ENCODE assay signal across 14 cellular contexts in genomic region chr4:81506731-81507130, GRCh38. TPM values are rescaled to one million over a fixed set of nuclear protein-coding genes. Genes with fewer than 3 reads are reported as not detected.
DNase-seq lines count a peak whose midpoint lies in the region; ATAC-seq and TF ChIP-seq lines count a peak whose summit lies in the region.
"Had no signal": no experiment of that assay in that cellular context is flagged by ENCODE, and none has a peak within 500 bp of the region (broad histone marks: within the 10 kb centered on the region; RNA-seq: fewer than 3 reads in every experiment).

No MANE protein-coding gene starts in this region.

- no peak for TF ChIP-seq CTCF in spleen (IDR thresholded peaks at IDR 0.05 in 8 of 11, conservative IDR thresholded peaks at IDR 0.05 in 3 of 11)

- no peaks in the 10 kb centered on the region for H3K36me3 ChIP-seq in spleen
- H3K36me3 ChIP-seq: left ventricle myocardium inferior had no signal

- WGBS in spleen, 5 donors, result 35 to 84% (median 81%) methylated on average over 2 of the region's 2 CpGs

- H3K27me3 ChIP-seq in spleen (replicated peaks in 1 of 7), result no peaks in the 10 kb centered on the region

- peaks cover 12 to 92% (median 64%) of the 10 kb centered on the region in 6 donors for H3K4me1 ChIP-seq in spleen

- H3K27ac Mint-ChIP-seq in T-helper 1 cell treated with Interleukin-12 subunit alpha and Interleukin-12 subunit beta and Interleukin-4 antibody, amounts not matched to agents 30 μg/mL and 1 μg/mL, for 36 hours, result peak overlapping the region; percentile 64
- H3K27ac Mint-ChIP-seq: brain had no signal

- ATAC-seq in GM21717 (IDR thresholded peaks at IDR 0.05; ENCODE audit: unreplicated experiment) (peak; percentile 79), HG03442 (IDR thresholded peaks at IDR 0.05; ENCODE audit: unreplicated experiment) (peak; percentile 65)

- no peak overlapping the region for H3K4me3 ChIP-seq in spleen
- H3K4me3 ChIP-seq: left ventricle myocardium inferior, SK-N-MC had no signal

- no peak overlapping the region for H3K4me3 Mint-ChIP-seq in T-helper 1 cell treated with Interleukin-12 subunit alpha and Interleukin-12 subunit beta and Interleukin-4 antibody, amounts not matched to agents 30 μg/mL and 1 μg/mL, for 36 hours
- H3K4me3 Mint-ChIP-seq: brain had no signal

- no peaks in the 10 kb centered on the region for H3K9me3 ChIP-seq in spleen
- H3K9me3 ChIP-seq: left ventricle myocardium inferior had no signal

- H3K9me3 Mint-ChIP-seq in T-helper 1 cell treated with Interleukin-12 subunit alpha and Interleukin-12 subunit beta and Interleukin-4 antibody, amounts not matched to agents 30 μg/mL and 1 μg/mL, for 36 hours, result no peaks in the 10 kb centered on the region
- H3K9me3 Mint-ChIP-seq: brain had no signal

- H3K36me3 Mint-ChIP-seq in T-helper 1 cell treated with Interleukin-12 subunit alpha and Interleukin-12 subunit beta and Interleukin-4 antibody, amounts not matched to agents 30 μg/mL and 1 μg/mL, for 36 hours (ENCODE audit: low read depth), result no peaks in the 10 kb centered on the region
- H3K36me3 Mint-ChIP-seq: brain had no signal

- peaks cover 20% of the 10 kb centered on the region for H3K4me1 Mint-ChIP-seq in T-helper 1 cell treated with Interleukin-12 subunit alpha and Interleukin-12 subunit beta and Interleukin-4 antibody, amounts not matched to agents 30 μg/mL and 1 μg/mL, for 36 hours (ENCODE audit: low read depth)

- peaks cover 14% of the 10 kb centered on the region for H3K27me3 Mint-ChIP-seq in T-helper 1 cell treated with Interleukin-12 subunit alpha and Interleukin-12 subunit beta and Interleukin-4 antibody, amounts not matched to agents 30 μg/mL and 1 μg/mL, for 36 hours (ENCODE audit: low read depth)
- H3K27me3 Mint-ChIP-seq: brain had no signal

- no peak for DNase-seq in T-helper 1 cell
- DNase-seq in spleen, result no peak
- no peak for DNase-seq in hippocampal formation (lab: John Stamatoyannopoulos, UW)
- DNase-seq in caudate nucleus (lab: John Stamatoyannopoulos, UW), result no peak
- no peak for DNase-seq in activated CD4-positive, CD25-positive, alpha-beta regulatory T cell treated with anti-CD3 and anti-CD28 coated beads, Interleukin-2, amount 50 U/mL, for 72 hours
- DNase-seq: H7, KBM-7, left ventricle myocardium inferior had no signal

- no peak for TF ChIP-seq POLR2A in spleen (IDR thresholded peaks at IDR 0.05)

- intact Hi-C loops in spleen (cut with DNase I; ENCODE audit: low total_unique reads), result no loop called here

- H3K27ac ChIP-seq in spleen (peak overlapping the region in 5 of 8 donors; percentile 79 to 86 (median 83)), caudate nucleus (ENCODE audit: low read depth, low read length) (no peak overlapping the region)
- H3K27ac ChIP-seq: 22Rv1, left ventricle myocardium inferior, SK-N-MC had no signal

RNA-seq across cellular contexts. Expression of gene RASGEF1B, which starts 35.0 kb away (rescaled TPM):
- total RNA-seq in spleen, result 10 to 100 TPM; 28.6 to 69.5 (median 34.9) TPM
- polyA plus RNA-seq in spleen, result 10 to 100 TPM in 1 of 3 donors, 1 to 10 TPM in 2; 9.4 to 11.9 (median 9.6) TPM
